ENCODE assay signal across 8 cellular contexts in the genomic region with DNA sequence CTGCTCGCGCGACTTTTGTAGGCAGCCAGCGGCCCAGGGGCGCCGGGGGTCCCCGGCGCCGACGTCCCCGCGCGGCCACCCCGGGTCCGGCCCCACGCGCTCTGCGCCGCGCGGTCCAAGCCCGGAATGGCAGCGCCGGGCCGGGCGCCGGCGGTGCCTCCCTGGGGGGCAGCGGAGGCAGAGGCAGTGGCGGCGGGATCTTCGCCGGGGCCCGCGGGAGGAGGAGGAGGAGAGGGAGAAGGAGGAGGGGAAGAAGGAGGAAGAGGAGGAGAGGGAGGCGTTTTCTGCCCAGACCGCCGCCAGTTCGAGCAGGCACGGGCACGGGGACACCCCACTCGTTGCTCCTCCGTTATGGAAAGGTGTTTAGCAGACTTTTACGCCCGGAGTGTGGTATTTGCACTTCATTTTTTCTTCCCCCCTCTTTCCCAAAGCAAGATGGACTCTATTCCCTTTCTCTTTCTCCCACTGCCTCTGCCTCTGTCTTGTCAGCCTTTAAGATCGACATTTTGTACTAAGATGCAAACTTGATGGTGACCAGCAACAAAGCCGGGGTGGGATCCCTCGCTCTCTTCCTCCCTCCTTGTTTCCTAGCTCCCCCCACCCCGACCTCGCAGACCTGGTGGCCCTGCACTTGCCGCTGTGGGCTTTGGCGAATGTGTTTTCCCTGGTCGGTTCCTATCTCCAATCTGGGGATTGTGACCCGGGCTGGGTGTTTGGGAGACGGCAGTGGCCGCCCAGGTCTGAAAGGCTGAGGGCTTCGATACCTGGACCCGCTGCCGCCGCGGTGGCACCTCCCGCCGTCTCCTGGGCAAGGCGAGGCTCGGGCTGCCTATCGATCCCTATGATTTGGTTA. TPM values are rescaled to one million over a fixed set of nuclear protein-coding genes. Genes with fewer than 3 reads are reported as not detected.
DNase-seq lines count a peak whose midpoint lies in the region; ATAC-seq and TF ChIP-seq lines count a peak whose summit lies in the region.

No MANE protein-coding gene starts in this region.

- no peaks in the 10 kb centered on the region for H3K27me3 Mint-ChIP-seq in activated CD4-positive, alpha-beta T cell treated with anti-CD3 and anti-CD28 coated beads for 36 hours

- CTCF ChIA-PET in activated CD4-positive, alpha-beta T cell treated with anti-CD3 and anti-CD28 coated beads for 36 hours (lab: Charles Lee) = no interaction called here

- no peaks in the 10 kb centered on the region for H3K9me3 Mint-ChIP-seq in activated CD4-positive, alpha-beta T cell treated with anti-CD3 and anti-CD28 coated beads for 36 hours (ENCODE audit: low read depth)

- DNase-seq in ELF-1 (ENCODE audit: low read depth, low spot score) (peak; percentile 53), KBM-7 (peak; percentile 69), coronary artery (ENCODE audit: low spot score) (peak; percentile 74), left kidney (ENCODE audit: low read depth, low spot score) (peak; percentile 71), NCI-H345 treated with DMSO at 0.1 percent for 48 hours (lab: John Stamatoyannopoulos, UW; ENCODE audit: unreplicated experiment) (no peak)
- DNase-seq in activated CD4-positive, alpha-beta T cell treated with anti-CD3 and anti-CD28 coated beads for 36 hours = peak; percentile 49
- DNase-seq in stimulated activated CD4-positive, alpha-beta T cell treated with anti-CD3 and anti-CD28 coated beads, Interleukin-1b, Interleukin-23, amount 100 ng/mL, for 48 hours = peak; percentile 19

- POLR2A ChIA-PET in activated CD4-positive, alpha-beta T cell treated with anti-CD3 and anti-CD28 coated beads for 36 hours (lab: Charles Lee) = no interaction called here

- intact Hi-C loops in activated CD4-positive, alpha-beta T cell treated with anti-CD3 and anti-CD28 coated beads for 36 hours (cut with DNase I, micrococcal nuclease) = loop anchor here in 1 of 2 experiments (10.0 kb wide), 1 partner anchor 609 kb away; no protein-coding TSS in a partner anchor

- in situ Hi-C loops in KBM-7 (cut with MboI; ENCODE audit: low pct_unique_long_range_greater_than_20kb, low sequenced_read_pairs) = no loop called here

- no peak for ATAC-seq in activated CD4-positive, alpha-beta T cell treated with anti-CD3 and anti-CD28 coated beads for 36 hours
- ATAC-seq in HG03571 (IDR thresholded peaks at IDR 0.05; ENCODE audit: unreplicated experiment) = no peak

- H3K27ac ChIP-seq in coronary artery = peak overlapping the region; percentile 91 to 94

- no peak for TF ChIP-seq CTCF in coronary artery (IDR thresholded peaks at IDR 0.05)

- H3K4me3 ChIP-seq in coronary artery = peak overlapping the region; percentile 90

- H3K4me3 Mint-ChIP-seq in activated CD4-positive, alpha-beta T cell treated with anti-CD3 and anti-CD28 coated beads for 36 hours = peak overlapping the region; percentile 97

- peak overlapping the region; percentile 92 for H3K27ac Mint-ChIP-seq in activated CD4-positive, alpha-beta T cell treated with anti-CD3 and anti-CD28 coated beads for 36 hours

- H3K4me1 Mint-ChIP-seq in activated CD4-positive, alpha-beta T cell treated with anti-CD3 and anti-CD28 coated beads for 36 hours = peaks cover 37% of the 10 kb centered on the region

- H3K36me3 Mint-ChIP-seq in activated CD4-positive, alpha-beta T cell treated with anti-CD3 and anti-CD28 coated beads for 36 hours (ENCODE audit: low read depth) = peaks cover 17% of the 10 kb centered on the region

RNA-seq across cellular contexts. Expression of a gene that starts 2.6 kb away (rescaled TPM):
- 10 to 100 TPM; 38.9 to 63.4 TPM for total RNA-seq in activated CD4-positive, alpha-beta T cell treated with anti-CD3 and anti-CD28 coated beads for 36 hours
